ENCODE assay signal across 14 cellular contexts in genomic region chr3:110743202-110743601, GRCh38.
DNase-seq lines count a peak whose midpoint lies in the region; ATAC-seq and TF ChIP-seq lines count a peak whose summit lies in the region.
"Had no signal": no experiment of that assay in that cellular context is flagged by ENCODE, and none has a peak within 500 bp of the region (broad histone marks: within the 10 kb centered on the region; RNA-seq: fewer than 3 reads in every experiment).

No MANE protein-coding gene starts in this region.

- H3K27ac ChIP-seq in lower lobe of right lung = no peak overlapping the region

- TF ChIP-seq CTCF in lower lobe of right lung (IDR thresholded peaks at IDR 0.05) = no peak

- no peak overlapping the region for H3K4me3 Mint-ChIP-seq in activated CD8-positive, alpha-beta memory T cell treated with anti-CD3 and anti-CD28 coated beads, Interleukin-2, amount 10 ng/mL, durations not matched to agents 7 days and 5 days
- H3K4me3 Mint-ChIP-seq: CD4-positive, CD25-positive, alpha-beta regulatory T cell; effector memory CD8-positive, alpha-beta T cell had no signal

- H3K36me3 ChIP-seq in lower lobe of right lung = no peaks in the 10 kb centered on the region

- H3K9me3 Mint-ChIP-seq in activated CD8-positive, alpha-beta memory T cell treated with anti-CD3 and anti-CD28 coated beads, Interleukin-2, amount 10 ng/mL, durations not matched to agents 7 days and 5 days (ENCODE audit: low read depth) = no peaks in the 10 kb centered on the region
- H3K9me3 Mint-ChIP-seq: effector memory CD8-positive, alpha-beta T cell had no signal

- no peaks in the 10 kb centered on the region for H3K4me1 Mint-ChIP-seq in activated CD8-positive, alpha-beta memory T cell treated with anti-CD3 and anti-CD28 coated beads, Interleukin-2, amount 10 ng/mL, durations not matched to agents 7 days and 5 days
- H3K4me1 Mint-ChIP-seq: CD4-positive, CD25-positive, alpha-beta regulatory T cell had no signal

- no peak overlapping the region for H3K4me3 ChIP-seq in lower lobe of right lung

- peaks cover 7% of the 10 kb centered on the region for H3K9me3 ChIP-seq in lower lobe of right lung

- H3K27me3 Mint-ChIP-seq in activated CD8-positive, alpha-beta memory T cell treated with anti-CD3 and anti-CD28 coated beads, Interleukin-2, amount 10 ng/mL, durations not matched to agents 7 days and 5 days = peaks cover 4% of the 10 kb centered on the region
- H3K27me3 Mint-ChIP-seq: CD4-positive, CD25-positive, alpha-beta regulatory T cell; effector memory CD8-positive, alpha-beta T cell had no signal

- H3K27me3 ChIP-seq in lower lobe of right lung (ENCODE audit: low read depth) = no peaks in the 10 kb centered on the region

- intact Hi-C loops in lower lobe of right lung (cut with DNase I) = no loop called here

- DNase-seq in NCI-H69 (lab: John Stamatoyannopoulos, UW) (peak; percentile 94), lower lobe of right lung (no peak), AG20443 (ENCODE audit: low spot score) (no peak), ecto neural progenitor cell (ENCODE audit: low spot score) (no peak), hepatic stellate cell (ENCODE audit: low spot score) (no peak)
- DNase-seq in activated CD8-positive, alpha-beta memory T cell treated with anti-CD3 and anti-CD28 coated beads, Interleukin-2, amount 10 ng/mL, durations not matched to agents 7 days and 5 days = no peak
- DNase-seq: aorta; CD4-positive, CD25-positive, alpha-beta regulatory T cell; effector memory CD8-positive, alpha-beta T cell; GOT3; stimulated activated CD4-positive, alpha-beta T cell treated with anti-CD3 and anti-CD28 coated beads, Interleukin-2, amount 100 ng/mL, for 48 hours; substantia nigra had no signal

- H3K4me1 ChIP-seq in lower lobe of right lung = no peaks in the 10 kb centered on the region

- CTCF ChIA-PET in activated CD8-positive, alpha-beta memory T cell treated with anti-CD3 and anti-CD28 coated beads, Interleukin-2, amount 10 ng/mL, durations not matched to agents 7 days and 5 days (lab: Charles Lee) = no interaction called here

- no peak overlapping the region for H3K27ac Mint-ChIP-seq in activated CD8-positive, alpha-beta memory T cell treated with anti-CD3 and anti-CD28 coated beads, Interleukin-2, amount 10 ng/mL, durations not matched to agents 7 days and 5 days
- H3K27ac Mint-ChIP-seq: CD4-positive, CD25-positive, alpha-beta regulatory T cell; effector memory CD8-positive, alpha-beta T cell had no signal

- ATAC-seq in GM18858 (IDR thresholded peaks at IDR 0.05; ENCODE audit: unreplicated experiment) = peak; percentile 40
- ATAC-seq in HG02938 (IDR thresholded peaks at IDR 0.05; ENCODE audit: unreplicated experiment) = peak; percentile 76
- ATAC-seq in lower lobe of right lung = peak; percentile 82 to 97
- ATAC-seq in activated CD8-positive, alpha-beta memory T cell treated with anti-CD3 and anti-CD28 coated beads, Interleukin-2, amount 10 ng/mL, durations not matched to agents 7 days and 5 days = no peak
- ATAC-seq: effector memory CD8-positive, alpha-beta T cell had no signal

- peaks cover 1% of the 10 kb centered on the region for H3K36me3 Mint-ChIP-seq in activated CD8-positive, alpha-beta memory T cell treated with anti-CD3 and anti-CD28 coated beads, Interleukin-2, amount 10 ng/mL, durations not matched to agents 7 days and 5 days
- H3K36me3 Mint-ChIP-seq: CD4-positive, CD25-positive, alpha-beta regulatory T cell had no signal
